ENCODE assay signal across 1 cellular context in genomic region chr19:55463583-55464031, GRCh38.
TF ChIP-seq lines count a peak whose summit lies in the region.

No MANE protein-coding gene starts in this region.

TF ChIP-seq in K562, 482 proteins besides CTCF, POLR2A, EP300 and RAD21:
- TF ChIP-seq ZBTB7A (IDR thresholded peaks at IDR 0.05; ENCODE audit: borderline replicate concordance, control insufficient read depth, low read depth, low read length) (0 out of 2 replicates have a peak, but pooled peaks have one; percentile 9), HNRNPK (IDR thresholded peaks at IDR 0.05; ENCODE audit: low read depth, low read length, poor library complexity, severe bottlenecking) (no peak)
TF ChIP-seq in K562: peak in this region for 1.
